25 cellular contexts compared by ENCODE assay signal in the genomic region with DNA sequence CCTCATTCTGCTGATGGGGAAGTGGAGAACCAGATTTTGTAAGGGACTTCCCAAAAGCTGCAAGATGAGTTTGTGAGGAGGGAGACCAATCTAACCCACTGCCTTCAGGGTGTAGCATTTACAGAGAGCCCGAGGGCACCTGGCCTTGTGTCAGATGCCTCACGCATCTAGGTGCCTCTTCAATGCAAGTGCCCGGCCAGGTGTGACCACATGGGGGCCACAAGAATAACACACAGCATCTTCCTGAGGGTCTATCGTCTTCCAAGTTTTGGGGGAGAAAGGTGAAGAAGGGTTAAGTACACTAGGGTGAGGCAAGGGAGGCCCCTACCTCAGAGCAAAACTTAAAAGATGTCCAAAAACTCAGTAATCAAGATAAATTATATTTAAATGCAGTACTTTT.
"Had no signal": no experiment of that assay in that cellular context is flagged by ENCODE, and none has a peak within 500 bp of the region (broad histone marks: within the 10 kb centered on the region; RNA-seq: fewer than 3 reads in every experiment).

No MANE protein-coding gene starts in this region.

- H3K9me3 ChIP-seq: adrenal gland, ascending aorta, breast epithelium, sigmoid colon, stomach, suprapubic skin, transverse colon, uterus had no signal

- H3K9ac ChIP-seq: neural progenitor cell had no signal

- H3K27ac Mint-ChIP-seq: activated naive CD8-positive, alpha-beta T cell; activated T-cell treated with anti-CD3 and anti-CD28 coated beads, Interleukin-2, amount 50 U/mL, for 24 hours; activated T-helper 17 cell treated with anti-CD3 and anti-CD28 coated beads, Interleukin-2, amount 50 U/mL, for 72 hours; memory B cell; naive B cell; neural progenitor cell; stimulated activated memory B cell treated with anti-CD40 and anti-IgM and Interleukin-4, amounts not matched to agents 10 μg/mL and 1 μg/mL and 100 μg/mL, for 72 hours had no signal

- H3K4me1 ChIP-seq: ascending aorta, breast epithelium, heart right ventricle, sigmoid colon, stomach, suprapubic skin, transverse colon, uterus had no signal

- H3K27me3 Mint-ChIP-seq: activated T-cell treated with anti-CD3 and anti-CD28 coated beads, Interleukin-2, amount 50 U/mL, for 24 hours; central memory CD8-positive, alpha-beta T cell; memory B cell; stimulated activated memory B cell treated with anti-CD40 and anti-IgM and Interleukin-4, amounts not matched to agents 10 μg/mL and 1 μg/mL and 100 μg/mL, for 72 hours had no signal

- DNase-seq: activated CD8-positive, alpha-beta memory T cell treated with anti-CD3 and anti-CD28 coated beads for 24 hours; activated CD8-positive, alpha-beta memory T cell treated with anti-CD3 and anti-CD28 coated beads, Interleukin-2, amount 50 U/mL, for 4 hours; activated T-cell treated with anti-CD3 and anti-CD28 coated beads, Interleukin-2, amount 50 U/mL, for 24 hours; adrenal gland; heart right ventricle; left colon; naive B cell; retina; sigmoid colon; stimulated activated CD4-positive, alpha-beta T cell treated with anti-CD3 and anti-CD28 coated beads, Interleukin-15, amount 100 ng/mL, for 24 hours; stomach; T-helper 2 cell; transverse colon; uterus had no signal

- ATAC-seq: activated T-helper 17 cell treated with anti-CD3 and anti-CD28 coated beads, Interleukin-2, amount 50 U/mL, for 72 hours; heart right ventricle; left colon; stimulated activated memory B cell treated with anti-CD40 and anti-IgM and Interleukin-4, amounts not matched to agents 10 μg/mL and 1 μg/mL and 100 μg/mL, for 72 hours had no signal

- H3K4me3 ChIP-seq: adrenal gland, ascending aorta, breast epithelium, coronary artery, heart right ventricle, neural progenitor cell, sigmoid colon, smooth muscle cell, stomach, suprapubic skin, transverse colon, uterus had no signal

- H3K4me1 Mint-ChIP-seq: activated T-helper 17 cell treated with anti-CD3 and anti-CD28 coated beads, Interleukin-2, amount 50 U/mL, for 72 hours; central memory CD8-positive, alpha-beta T cell; memory B cell; naive B cell; stimulated activated memory B cell treated with anti-CD40 and anti-IgM and Interleukin-4, amounts not matched to agents 10 μg/mL and 1 μg/mL and 100 μg/mL, for 72 hours had no signal

- H3K27me3 ChIP-seq: adrenal gland, ascending aorta, breast epithelium, neural progenitor cell, sigmoid colon, stomach, suprapubic skin, transverse colon, uterus had no signal

- H3K36me3 Mint-ChIP-seq: activated naive CD8-positive, alpha-beta T cell; memory B cell; naive B cell; neural progenitor cell; stimulated activated memory B cell treated with anti-CD40 and anti-IgM and Interleukin-4, amounts not matched to agents 10 μg/mL and 1 μg/mL and 100 μg/mL, for 72 hours had no signal

- H3K27ac ChIP-seq: adrenal gland, ascending aorta, breast epithelium, coronary artery, heart right ventricle, neural progenitor cell, sigmoid colon, stomach, suprapubic skin, transverse colon, uterus had no signal

- H3K36me3 ChIP-seq: adrenal gland, ascending aorta, breast epithelium, heart right ventricle, neural progenitor cell, sigmoid colon, stomach, suprapubic skin, transverse colon, uterus had no signal

- H3K4me3 Mint-ChIP-seq: activated T-cell treated with anti-CD3 and anti-CD28 coated beads, Interleukin-2, amount 50 U/mL, for 24 hours; activated T-helper 17 cell treated with anti-CD3 and anti-CD28 coated beads, Interleukin-2, amount 50 U/mL, for 72 hours; central memory CD8-positive, alpha-beta T cell; memory B cell; naive B cell; neural progenitor cell; stimulated activated memory B cell treated with anti-CD40 and anti-IgM and Interleukin-4, amounts not matched to agents 10 μg/mL and 1 μg/mL and 100 μg/mL, for 72 hours had no signal

- H3K9me3 Mint-ChIP-seq: activated T-cell treated with anti-CD3 and anti-CD28 coated beads, Interleukin-2, amount 50 U/mL, for 24 hours; activated T-helper 17 cell treated with anti-CD3 and anti-CD28 coated beads, Interleukin-2, amount 50 U/mL, for 72 hours; central memory CD8-positive, alpha-beta T cell; neural progenitor cell; stimulated activated memory B cell treated with anti-CD40 and anti-IgM and Interleukin-4, amounts not matched to agents 10 μg/mL and 1 μg/mL and 100 μg/mL, for 72 hours had no signal
